14 cellular contexts compared by ENCODE assay signal in the genomic region with DNA sequence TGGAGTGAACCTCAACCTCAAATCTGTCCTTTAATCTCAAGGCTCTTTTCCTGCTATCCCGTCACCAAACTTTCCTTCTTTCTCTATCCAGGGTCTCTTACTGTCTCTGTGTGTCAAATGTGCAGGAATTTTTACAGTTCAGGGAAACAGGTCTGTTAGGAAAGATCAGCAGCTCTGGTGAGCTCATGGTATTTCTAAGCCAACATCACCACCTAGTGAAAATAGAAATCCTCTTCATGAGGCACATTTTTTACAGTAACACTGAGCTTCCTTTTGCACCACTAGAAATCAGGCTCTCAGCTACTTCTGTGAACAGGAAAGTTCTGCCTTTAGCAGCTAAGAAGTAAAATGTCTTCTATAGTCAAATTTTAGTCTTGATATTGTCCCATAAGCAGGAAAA. TPM values are rescaled to one million over a fixed set of nuclear protein-coding genes. Genes with fewer than 3 reads are reported as not detected.
DNase-seq lines count a peak whose midpoint lies in the region; ATAC-seq, FAIRE-seq and TF ChIP-seq lines count a peak whose summit lies in the region.
"Had no signal": no experiment of that assay in that cellular context is flagged by ENCODE, and none has a peak within 500 bp of the region (broad histone marks: within the 10 kb centered on the region; RNA-seq: fewer than 3 reads in every experiment).

No MANE protein-coding gene starts in this region.

- H3K79me2 ChIP-seq in GM23248 (ENCODE audit: insufficient read depth) (no peaks in the 10 kb centered on the region), K562 (ENCODE audit: control insufficient read depth, insufficient read depth, low read length) (no peaks in the 10 kb centered on the region)

- TF ChIP-seq CTCF in LNCaP clone FGC (IDR thresholded peaks at IDR 0.05; ENCODE audit: control insufficient read depth, extremely low read depth, insufficient read depth) (peak; percentile 53), K562 (IDR thresholded peaks at IDR 0.05 in 2 of 3, conservative IDR thresholded peaks at IDR 0.05 in 1 of 3; ENCODE audit: insufficient read depth in 2 of 3, low read depth in 1 of 3, low read length in 3 of 3) (peak in 2 of 3 experiments; percentile 6 to 30; a peak in 1 of 6 replicates), liver (IDR thresholded peaks at IDR 0.05; ENCODE audit: low read depth, low read length, missing input control) (no peak), upper lobe of right lung (IDR thresholded peaks at IDR 0.05) (no peak), coronary artery (IDR thresholded peaks at IDR 0.05) (no peak)

- H2AFZ ChIP-seq in GM23248 (no peak overlapping the region), K562 (ENCODE audit: low read depth, low read length) (no peak overlapping the region)

- no peak for TF ChIP-seq EP300 in K562 (IDR thresholded peaks at IDR 0.05; ENCODE audit: low read length)

- H3K9me1 ChIP-seq in K562 (ENCODE audit: control insufficient read depth, insufficient read depth, low read length), result no peaks in the 10 kb centered on the region

- no peak for FAIRE-seq in K562 (lab: Jason Lieb, UNC)
- FAIRE-seq: small intestine had no signal

- H3K27ac ChIP-seq in GM23248 (no peak overlapping the region), K562 (ENCODE audit: extremely low read depth, low read depth, low read length) (no peak overlapping the region), liver (ENCODE audit: low read depth in 1 of 2, low read length in 2 of 2) (no peak overlapping the region), upper lobe of right lung (no peak overlapping the region), coronary artery (no peak overlapping the region)

- in situ Hi-C loops in GM23248 (cut with MboI), result no loop called here
- in situ Hi-C loops in K562 (cut with MboI), result loop anchor here (25.0 kb wide), 1 partner anchor 770 kb away; no protein-coding TSS in a partner anchor

- POLR2A ChIA-PET in K562 (lab: Yijun Ruan, JAX), result no interaction called here

- BruUV-seq in K562 (replicated peaks; lab: Mats Ljungman, UMichigan), result no TSS peak

- intact Hi-C loops in K562 (cut with micrococcal nuclease), result loop anchor here (5.0 kb wide), 1 partner anchor 310 kb away; no protein-coding TSS in a partner anchor
- intact Hi-C loops in upper lobe of right lung (cut with DNase I), result no loop called here

- H3F3A ChIP-seq in GM23248 (ENCODE audit: insufficient read depth), result no peaks in the 10 kb centered on the region

- no peaks in the 10 kb centered on the region for H4K20me1 ChIP-seq in GM23248 (ENCODE audit: insufficient read depth)
- H4K20me1 ChIP-seq in K562 (replicated peaks; ENCODE audit: control insufficient read depth, insufficient read depth, low read length), result no peaks in the 10 kb centered on the region

- peak in 1 of 2 experiments; percentile 39; a peak in 3 of 4 replicates for TF ChIP-seq RAD21 in K562 (CRISPR knock-in tag; conservative IDR thresholded peaks at IDR 0.05 in 1 of 2, IDR thresholded peaks at IDR 0.05 in 1 of 2)
- peak; percentile 20 to 32 for TF ChIP-seq RAD21 in liver (IDR thresholded peaks at IDR 0.05)

- H3K4me2 ChIP-seq in GM23248 (ENCODE audit: unreplicated experiment) (no peak overlapping the region), K562 (ENCODE audit: insufficient read depth, low read length) (no peak overlapping the region)

- DNase-seq in GM23248, result peak; percentile 2
- DNase-seq in LNCaP clone FGC (ENCODE audit: low read depth), result no peak
- DNase-seq in K562 (ENCODE audit: extremely low read depth in 1 of 4, low spot score in 3 of 4), result peak in 1 of 4 experiments; percentile 2
- DNase-seq in hypothalamus (lab: John Stamatoyannopoulos, UW), result no peak
- DNase-seq in upper lobe of right lung, result no peak
- DNase-seq in coronary artery (ENCODE audit: low spot score), result no peak
- DNase-seq in NCI-H2107 (lab: John Stamatoyannopoulos, UW), result no peak
- DNase-seq: activated naive CD4-positive, alpha-beta T cell; CD8-positive, alpha-beta memory T cell; GOT3; naive B cell; NCI-H1694; small intestine had no signal

- no peaks in the 10 kb centered on the region for H3K9me2 ChIP-seq in GM23248 (ENCODE audit: insufficient read depth)

- H3K4me1 ChIP-seq in GM23248 (ENCODE audit: insufficient read depth) (no peaks in the 10 kb centered on the region), K562 (replicated peaks in 1 of 2; ENCODE audit: control insufficient read depth in 2 of 2, insufficient read depth in 2 of 2, low read length in 2 of 2) (no peaks in the 10 kb centered on the region), liver (ENCODE audit: control insufficient read depth in 4 of 4, insufficient read depth in 4 of 4, low read length in 3 of 4) (no peaks in the 10 kb centered on the region), upper lobe of right lung (no peaks in the 10 kb centered on the region)

- H3K36me3 ChIP-seq in GM23248 (ENCODE audit: low read depth) (no peaks in the 10 kb centered on the region), K562 (ENCODE audit: control insufficient read depth, insufficient read depth, low read length) (no peaks in the 10 kb centered on the region), liver (ENCODE audit: control insufficient read depth in 4 of 4, insufficient read depth in 3 of 4, low read depth in 1 of 4, low read length in 3 of 4) (no peaks in the 10 kb centered on the region), upper lobe of right lung (no peaks in the 10 kb centered on the region)

- 0% methylated on average over 1 of the region's 1 CpG for WGBS in GM23248 (ENCODE audit: low coverage in 1 of 2, low lambda C conversion rate in 2 of 2, missing lambda C conversion rate in 2 of 2), 2 experiments
- WGBS in K562 (ENCODE audit: insufficient coverage, low coverage, missing lambda C conversion rate), result no CpG with 5 or more reads among the region's 1 CpG
- WGBS in liver, result 0% methylated on average over 1 of the region's 1 CpG

- H3K9ac ChIP-seq in GM23248 (no peak overlapping the region), K562 (ENCODE audit: insufficient read depth in 1 of 2, low read depth in 2 of 2, low read length in 2 of 2) (no peak overlapping the region), liver (ENCODE audit: low read depth in 1 of 2, low read length in 2 of 2) (no peak overlapping the region)

- H3K4me3 ChIP-seq in GM23248 (no peak overlapping the region), LNCaP clone FGC (ENCODE audit: low read depth, low read length) (no peak overlapping the region), K562 (no peak overlapping the region), liver (ENCODE audit: low read depth in 1 of 3, low read length in 3 of 3) (no peak overlapping the region), upper lobe of right lung (no peak overlapping the region), coronary artery (no peak overlapping the region)

- no peak; the same call in 2 of the 3 replicates for ATAC-seq in K562
- ATAC-seq in upper lobe of right lung, result no peak

- H3K9me3 ChIP-seq in GM23248 (ENCODE audit: low read depth) (no peaks in the 10 kb centered on the region), K562 (replicated peaks; ENCODE audit: control insufficient read depth, insufficient read depth, low read depth, low read length) (no peaks in the 10 kb centered on the region; the same call in 1 of the 2 replicates), liver (ENCODE audit: control insufficient read depth in 4 of 4, low read length in 3 of 4) (no peaks in the 10 kb centered on the region), upper lobe of right lung (no peaks in the 10 kb centered on the region)

- no peak for TF ChIP-seq POLR2A in K562 (conservative IDR thresholded peaks at IDR 0.05)

- H3K27me3 ChIP-seq in GM23248 (replicated peaks; ENCODE audit: insufficient read depth) (no peaks in the 10 kb centered on the region), K562 (ENCODE audit: control insufficient read depth in 2 of 2, insufficient read depth in 2 of 2, low read length in 2 of 2) (no peaks in the 10 kb centered on the region), liver (ENCODE audit: control insufficient read depth in 4 of 4, insufficient read depth in 4 of 4, low read length in 3 of 4) (no peaks in the 10 kb centered on the region), upper lobe of right lung (no peaks in the 10 kb centered on the region)

- CTCF ChIA-PET in K562 (lab: Yijun Ruan, JAX; ENCODE audit: low intra/inter-chr PET ratio), result interaction anchor here (1.0 to 1.1 kb wide), 2 partner anchors 120 to 312 kb away, joined by 3 read pairs; no protein-coding TSS in a partner anchor

TF ChIP-seq in K562, 482 proteins besides CTCF, POLR2A, EP300 and RAD21 (continues in another document):
- TF ChIP-seq SIRT6 (IDR thresholded peaks at IDR 0.05; ENCODE audit: low read depth, low read length) (no peak), EGR1 (conservative IDR thresholded peaks at IDR 0.05) (no peak)

TF ChIP-seq in liver, 16 proteins besides CTCF, POLR2A, EP300 and RAD21 (continues in another document):
- TF ChIP-seq YY1 (IDR thresholded peaks at IDR 0.05) (no peak), SP1 (IDR thresholded peaks at IDR 0.05) (no peak), FOXA1 (IDR thresholded peaks at IDR 0.05) (no peak)
- TF ChIP-seq, protein P1, sequence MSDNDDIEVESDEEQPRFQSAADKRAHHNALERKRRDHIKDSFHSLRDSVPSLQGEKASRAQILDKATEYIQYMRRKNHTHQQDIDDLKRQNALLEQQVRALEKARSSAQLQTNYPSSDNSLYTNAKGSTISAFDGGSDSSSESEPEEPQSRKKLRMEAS (IDR thresholded peaks at IDR 0.05), result no peak

RNA-seq across cellular contexts. Expression of a gene that starts 39.6 kb away (rescaled TPM):
- total RNA-seq in GM23248 (2014; rRNA removed; shearing (Covaris generic)), result 12.0 and 12.4 TPM in 2 replicates
- polyA plus RNA-seq in GM23248 (2016; fragmentation: Nextera tagmentation; extraction: Ambion mirVana), result 8.1 and 8.2 TPM in 2 replicates
- total RNA-seq in K562 (2011; cell fraction: chromatin; rRNA removed; ENCODE audit: low replicate concordance), result not detected in 2 replicates
- total RNA-seq in K562 (2011; cell fraction: nucleolus; rRNA removed), result not detected in 2 replicates
- total RNA-seq in K562 (2011; cell fraction: nucleoplasm; rRNA removed), result not detected in 2 replicates
- total RNA-seq in K562 (2014; rRNA removed), result 0.12 TPM in 1 of 2 replicates, not detected in the other
- total RNA-seq in K562 (2014; rRNA removed; fragmentation: Illumina TruSeq; extraction: Trizol), result 0.13 and 0.15 TPM in 2 replicates
- total RNA-seq in K562 (2015; rRNA removed; fragmentation: Illumina TruSeq; extraction: Trizol), result 0.04 TPM in 1 of 2 replicates, not detected in the other
- 0.09 and 0.11 TPM in 2 replicates for total RNA-seq in K562 (2021)
- polyA plus RNA-seq in K562 (2011; rRNA removed), result 0.04 TPM in 1 of 2 replicates, not detected in the other
- polyA plus RNA-seq in K562 (2011; cell fraction: cytosol; rRNA removed), result not detected in 2 replicates
- polyA plus RNA-seq in K562 (2011; cell fraction: nucleus; rRNA removed), result 0.09 TPM in 1 of 2 replicates, not detected in the other
- polyA plus RNA-seq in K562 (2012), result 0.05 TPM in 1 of 2 replicates, not detected in the other
- polyA plus RNA-seq in K562 (2014; fragmentation: Illumina TruSeq; extraction: Trizol), result 0.19 and 0.21 TPM in 2 replicates
- under 1 TPM in 1 of 2 experiments, not detected in 1; 0.01 TPM for polyA plus RNA-seq in K562 (2014; fragmentation: Nextera tagmentation; extraction: Ambion mirVana)
- 0.16 TPM in 1 of 2 replicates, not detected in the other for polyA plus RNA-seq in K562 (2014; rRNA removed)
- 0.07 TPM in 1 of 2 replicates, not detected in the other for polyA minus RNA-seq in K562 (2011; rRNA and poly(A)+ RNA removed)
- not detected in 2 replicates for polyA minus RNA-seq in K562 (2011; cell fraction: cytosol; rRNA and poly(A)+ RNA removed)
- polyA minus RNA-seq in K562 (2011; cell fraction: nucleus; rRNA and poly(A)+ RNA removed), result not detected in 2 replicates
- under 1 TPM; 0.08 to 0.56 TPM for total RNA-seq in liver
- under 1 TPM in 1 of 2 donors, not detected in 1; 0.02 TPM for polyA plus RNA-seq in liver
- total RNA-seq in upper lobe of right lung, result 0.64 TPM

Comparison
In these comparisons a context has a peak if more than half of its experiments do, and no peak if none do; other contexts are left out.
1. CTCF ChIP-seq: peak in LNCaP clone FGC (single experiment) and K562 (2 of 3); none in liver (single experiment), upper lobe of right lung (single experiment) and coronary artery (single experiment).